Comparison of ENCODE assay signal across 20 cellular contexts in the genomic region with DNA sequence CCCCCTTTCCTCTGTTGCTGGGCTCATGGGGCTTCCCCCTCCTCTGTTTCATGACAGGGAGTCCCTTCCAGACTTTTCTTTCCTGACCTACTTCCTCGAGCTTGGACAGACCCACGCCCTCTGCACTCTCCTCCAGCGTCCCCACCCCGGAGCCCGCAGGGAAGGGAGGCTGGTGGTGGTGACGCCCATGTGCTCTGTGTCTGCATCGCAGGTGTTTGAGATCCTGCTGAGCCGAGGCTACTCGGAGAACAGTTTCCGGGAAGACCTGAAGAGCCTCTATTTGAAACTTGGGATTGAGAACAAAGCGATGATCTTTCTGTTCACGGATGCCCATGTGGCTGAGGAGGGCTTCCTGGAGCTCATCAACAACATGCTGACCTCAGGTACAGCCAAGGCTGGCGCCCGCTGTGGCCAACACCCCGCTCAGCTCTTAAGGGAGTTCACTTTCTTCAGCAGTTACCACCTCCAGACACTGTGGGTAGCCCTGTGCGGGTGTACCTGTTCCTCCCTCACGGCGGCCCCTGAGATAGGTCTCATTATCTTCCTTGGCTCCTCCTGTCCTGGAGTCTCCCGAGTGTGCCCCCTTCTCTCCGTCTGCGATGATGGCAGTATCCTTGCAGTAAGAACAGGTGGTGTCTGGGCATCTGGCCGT.
"Had no signal": no experiment of that assay in that cellular context is flagged by ENCODE, and none has a peak within 500 bp of the region (broad histone marks: within the 10 kb centered on the region; RNA-seq: fewer than 3 reads in every experiment).

No MANE protein-coding gene starts in this region.

- H3K4me3 Mint-ChIP-seq: activated CD8-positive, alpha-beta memory T cell treated with anti-CD3 and anti-CD28 coated beads, Interleukin-2, amount 10 ng/mL, durations not matched to agents 7 days and 5 days; activated naive CD8-positive, alpha-beta T cell; activated T-cell treated with anti-CD3 and anti-CD28 coated beads, Interleukin-2, amount 50 U/mL, for 24 hours; dendritic cell treated with granulocyte-macrophage colony-stimulating factor and Interleukin-4, amounts not matched to agents 40 ng/mL and 50 ng/mL, for 4 days; effector memory CD8-positive, alpha-beta T cell had no signal

- H3K4me1 ChIP-seq: gastrocnemius medialis, heart right ventricle, right lobe of liver, upper lobe of left lung had no signal

- H3K4me1 Mint-ChIP-seq: activated CD8-positive, alpha-beta memory T cell treated with anti-CD3 and anti-CD28 coated beads, Interleukin-2, amount 10 ng/mL, durations not matched to agents 7 days and 5 days had no signal

- H3K36me3 Mint-ChIP-seq: activated CD8-positive, alpha-beta memory T cell treated with anti-CD3 and anti-CD28 coated beads, Interleukin-2, amount 10 ng/mL, durations not matched to agents 7 days and 5 days; activated naive CD8-positive, alpha-beta T cell had no signal

- H3K36me3 ChIP-seq: brain microvascular endothelial cell, gastrocnemius medialis, heart right ventricle, neutrophil, right lobe of liver, upper lobe of left lung had no signal

- FAIRE-seq: keratinocyte had no signal

- H3K27me3 ChIP-seq: brain microvascular endothelial cell, neutrophil, right lobe of liver, upper lobe of left lung had no signal

- H3K27ac Mint-ChIP-seq: activated CD8-positive, alpha-beta memory T cell treated with anti-CD3 and anti-CD28 coated beads, Interleukin-2, amount 10 ng/mL, durations not matched to agents 7 days and 5 days; activated naive CD8-positive, alpha-beta T cell; activated T-cell treated with anti-CD3 and anti-CD28 coated beads, Interleukin-2, amount 50 U/mL, for 24 hours; dendritic cell treated with granulocyte-macrophage colony-stimulating factor and Interleukin-4, amounts not matched to agents 40 ng/mL and 50 ng/mL, for 4 days; effector memory CD8-positive, alpha-beta T cell had no signal

- H3K27ac ChIP-seq: brain microvascular endothelial cell, epithelial cell of prostate, gastrocnemius medialis, heart right ventricle, neutrophil, right lobe of liver, upper lobe of left lung had no signal

- DNase-seq: activated CD4-positive, alpha-beta T cell treated with anti-CD3 and anti-CD28 coated beads for 1 hour; activated CD4-positive, alpha-beta T cell treated with anti-CD3 and anti-CD28 coated beads, Interleukin-2, amount 50 U/mL, for 48 hours; activated CD8-positive, alpha-beta memory T cell treated with anti-CD3 and anti-CD28 coated beads, Interleukin-2, amount 10 ng/mL, durations not matched to agents 7 days and 5 days; activated effector memory CD4-positive, alpha-beta T cell treated with anti-CD3 and anti-CD28 coated beads, Interleukin-2, amount 50 U/mL, for 16 hours; activated T-cell treated with anti-CD3 and anti-CD28 coated beads, Interleukin-2, amount 50 U/mL, for 24 hours; amygdala; brain microvascular endothelial cell; effector memory CD8-positive, alpha-beta T cell; gastrocnemius medialis; heart right ventricle; right lobe of liver; stimulated activated CD4-positive, alpha-beta T cell treated with anti-CD3 and anti-CD28 coated beads, Interleukin-2, amount 100 ng/mL, for 48 hours; stimulated activated naive CD4-positive, alpha-beta T cell treated with Interleukin-2 at 50 U/mL for 16 hours; T1000 had no signal

- ATAC-seq: activated CD8-positive, alpha-beta memory T cell treated with anti-CD3 and anti-CD28 coated beads, Interleukin-2, amount 10 ng/mL, durations not matched to agents 7 days and 5 days; effector memory CD8-positive, alpha-beta T cell; gastrocnemius medialis; heart right ventricle had no signal

- H3K4me3 ChIP-seq: gastrocnemius medialis, heart right ventricle, right lobe of liver, upper lobe of left lung had no signal

- H3K9me3 ChIP-seq: gastrocnemius medialis, neutrophil, right lobe of liver, upper lobe of left lung had no signal

- H3K9me3 Mint-ChIP-seq: activated T-cell treated with anti-CD3 and anti-CD28 coated beads, Interleukin-2, amount 50 U/mL, for 24 hours; dendritic cell treated with granulocyte-macrophage colony-stimulating factor and Interleukin-4, amounts not matched to agents 40 ng/mL and 50 ng/mL, for 4 days; effector memory CD8-positive, alpha-beta T cell had no signal
